1 cellular context compared by ENCODE assay signal in genomic region chr14:99896371-99896770, GRCh38.
TF ChIP-seq lines count a peak whose summit lies in the region.

No MANE protein-coding gene starts in this region.

TF ChIP-seq in SK-N-SH, 30 proteins besides CTCF, POLR2A, EP300 and RAD21:
- TF ChIP-seq ZBTB33 (IDR thresholded peaks at IDR 0.05; ENCODE audit: borderline replicate concordance, low read depth) = no peak
- peak; percentile 45; the same call in 1 of the 2 replicates for TF ChIP-seq TCF12 (IDR thresholded peaks at IDR 0.05)
